ENCODE assay signal across 8 cellular contexts in genomic region chr15:31391687-31392671, GRCh38.
DNase-seq lines count a peak whose midpoint lies in the region; ATAC-seq and TF ChIP-seq lines count a peak whose summit lies in the region.

No MANE protein-coding gene starts in this region.

- H3K4me1 ChIP-seq in SJSA1 (replicated peaks) (peaks cover 37% of the 10 kb centered on the region), testis (peaks cover 20% of the 10 kb centered on the region)

- H3K4me3 ChIP-seq in SJSA1 = peak overlapping the region; percentile 53
- peak overlapping the region; percentile 67 to 72 for H3K4me3 ChIP-seq in testis

- no peaks in the 10 kb centered on the region for H3K27me3 ChIP-seq in SJSA1 (replicated peaks)
- H3K27me3 ChIP-seq in testis = no peaks in the 10 kb centered on the region

- TF ChIP-seq CTCF in omental fat pad (IDR thresholded peaks at IDR 0.05) (no peak), testis (IDR thresholded peaks at IDR 0.05) (no peak)

- intact Hi-C loops in testis (cut with DNase I; ENCODE audit: low total_unique reads) = loop anchor here (10.0 kb wide), 1 partner anchor 93 kb away; no protein-coding TSS in a partner anchor

- 0 to 1% methylated on average over 24 to 84 of the region's 86 CpGs for WGBS in testis, 2 donors

- peak; percentile 88 for ATAC-seq in HG03354 (IDR thresholded peaks at IDR 0.05; ENCODE audit: poor library complexity, severe bottlenecking, unreplicated experiment)
- ATAC-seq in omental fat pad (ENCODE audit: low FRiP score) = peak; percentile 82

- H3K27ac ChIP-seq in SJSA1 = peak overlapping the region; percentile 78
- peak overlapping the region; percentile 75 to 96 for H3K27ac ChIP-seq in testis

- TF ChIP-seq POLR2A in testis (IDR thresholded peaks at IDR 0.05) = peak; percentile 61

- no peaks in the 10 kb centered on the region for H3K36me3 ChIP-seq in SJSA1
- H3K36me3 ChIP-seq in testis (ENCODE audit: low read depth, missing control alignments) = no peaks in the 10 kb centered on the region

- H3K9me3 ChIP-seq in SJSA1 (replicated peaks) = 0 out of 2 replicates have a peak, but pooled peaks cover 2% of the 10 kb centered on the region
- no peaks in the 10 kb centered on the region for H3K9me3 ChIP-seq in testis

- DNase-seq in Ammon's horn (ENCODE audit: low spot score) (peak; percentile 72), GM19238 (ENCODE audit: insufficient read length, low spot score) (peak; percentile 79), SJSA1 (ENCODE audit: low read depth in 1 of 2, low spot score in 2 of 2) (peak; percentile 71 to 73), globus pallidus (ENCODE audit: low spot score) (peak; percentile 41), omental fat pad (ENCODE audit: low spot score) (peak; percentile 70), testis (peak; percentile 91)
- peak in 3 of 4 experiments; percentile 40 to 73 (median 70) for DNase-seq in activated naive CD4-positive, alpha-beta T cell (lab: John Stamatoyannopoulos, UW)

Comparison
In these comparisons a context has a peak if more than half of its experiments do, and no peak if none do; other contexts are left out.
1. Peak in every context shown above with its lines: DNase-seq, ATAC-seq, H3K4me3 ChIP-seq and H3K27ac ChIP-seq.
2. DNase-seq: peak in every context shown above with its lines; median percentile 91 in testis; 79 in GM19238; 72 in Ammon's horn; 72 in SJSA1; 70 in activated naive CD4-positive, alpha-beta T cell; 70 in omental fat pad; 41 in globus pallidus.